Comparison of ENCODE assay signal across 8 cellular contexts in the genomic region with DNA sequence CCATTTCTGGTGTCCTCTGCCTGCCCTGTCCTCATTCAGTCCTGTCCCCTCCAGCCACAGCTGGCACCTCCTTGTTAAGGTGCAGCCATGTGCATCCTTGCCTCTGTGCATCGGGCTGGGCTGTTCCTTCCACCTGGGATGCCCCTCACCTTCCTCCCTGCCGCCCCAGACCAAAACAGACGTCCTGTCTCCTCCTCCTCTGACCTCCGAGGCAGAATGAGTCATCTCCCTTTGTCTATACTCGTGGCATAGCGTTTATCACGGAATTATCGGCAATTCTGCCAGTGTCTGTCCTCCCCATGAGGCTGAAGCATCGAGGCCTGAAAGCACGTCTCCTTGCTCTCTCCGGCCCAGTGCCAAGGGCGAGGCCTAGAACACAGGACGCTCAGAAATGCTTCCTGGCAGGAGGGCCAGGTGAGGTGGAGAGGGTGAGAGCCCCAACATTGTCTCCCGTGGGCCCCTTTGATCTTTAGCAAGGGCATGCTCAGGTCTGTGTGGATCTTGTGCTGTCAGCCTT. TPM values are rescaled to one million over a fixed set of nuclear protein-coding genes. Genes with fewer than 3 reads are reported as not detected.
DNase-seq lines count a peak whose midpoint lies in the region; ATAC-seq and TF ChIP-seq lines count a peak whose summit lies in the region.

No MANE protein-coding gene starts in this region.

- peak; percentile 13 for ATAC-seq in left lung
- peak in 1 of 2 donors; percentile 4 for ATAC-seq in upper lobe of left lung (ENCODE audit: low FRiP score in 2 of 2)
- no peak for ATAC-seq in HG02884 (IDR thresholded peaks at IDR 0.05; ENCODE audit: unreplicated experiment)

- peak overlapping the region; percentile 66 for H3K4me3 ChIP-seq in AG04450 (ENCODE audit: low read depth, low read length)
- no peak overlapping the region for H3K4me3 ChIP-seq in left lung
- H3K4me3 ChIP-seq in upper lobe of left lung, result no peak overlapping the region

- no peaks in the 10 kb centered on the region for H3K27me3 ChIP-seq in AG04450 (ENCODE audit: control insufficient read depth, insufficient read depth, low read length)
- H3K27me3 ChIP-seq in left lung, result no peaks in the 10 kb centered on the region
- H3K27me3 ChIP-seq in upper lobe of left lung, result no peaks in the 10 kb centered on the region

- H3K4me1 ChIP-seq in left lung, result peaks cover 44 to 65% of the 10 kb centered on the region in 2 donors
- peaks cover 40 to 67% (median 44%) of the 10 kb centered on the region in 4 donors for H3K4me1 ChIP-seq in upper lobe of left lung

- peak; percentile 68 for DNase-seq in AG04450 (ENCODE audit: low read depth, low spot score)
- peak; percentile 76 for DNase-seq in HT-29 (ENCODE audit: low spot score)
- peak; percentile 59 for DNase-seq in amniotic stem cell (lab: John Stamatoyannopoulos, UW)
- peak; percentile 60 for DNase-seq in left lung
- peak in 1 of 2 donors; percentile 80 for DNase-seq in upper lobe of left lung
- no peak for DNase-seq in NCI-H1092 treated with DMSO at 0.1 percent for 48 hours (lab: John Stamatoyannopoulos, UW)
- DNase-seq in stimulated activated CD4-positive, alpha-beta T cell treated with anti-CD3 and anti-CD28 coated beads, Interleukin-2, amount 100 ng/mL, for 24 hours, result no peak

- TF ChIP-seq POLR2A in upper lobe of left lung (IDR thresholded peaks at IDR 0.05), result no peak

- TF ChIP-seq EP300 in upper lobe of left lung (IDR thresholded peaks at IDR 0.05), result no peak

- CTCF ChIA-PET in AG04450 (lab: Charles Lee), result interaction anchor here (0.7 kb wide), 1 partner anchor 117 kb away, joined by 3 read pairs; no protein-coding TSS in a partner anchor

- POLR2A ChIA-PET in AG04450 (lab: Yijun Ruan, JAX), result no interaction called here

- peak overlapping the region; percentile 98 for H3K27ac ChIP-seq in AG04450 (ENCODE audit: low read depth, low read length)
- peak overlapping the region; percentile 66 to 96 for H3K27ac ChIP-seq in left lung
- peak overlapping the region; percentile 75 to 94 (median 87) for H3K27ac ChIP-seq in upper lobe of left lung

- intact Hi-C loops in left lung (cut with DNase I), result loop anchor here in 1 of 2 donors (5.0 to 10.0 kb wide), 2 partner anchors 91 to 179 kb away; no protein-coding TSS in a partner anchor

- TF ChIP-seq CTCF in AG04450 (IDR thresholded peaks at IDR 0.05; ENCODE audit: low read depth, low read length) (no peak), left lung (IDR thresholded peaks at IDR 0.05) (no peak), upper lobe of left lung (IDR thresholded peaks at IDR 0.05) (no peak)

- H3K36me3 ChIP-seq in left lung, result no peaks in the 10 kb centered on the region
- H3K36me3 ChIP-seq in upper lobe of left lung, result no peaks in the 10 kb centered on the region

- 19 to 27% methylated on average over 10 to 14 of the region's 14 CpGs for WGBS in upper lobe of left lung, 2 donors

- H3K9me3 ChIP-seq in AG04450 (ENCODE audit: control insufficient read depth, insufficient read depth, low read length) (no peaks in the 10 kb centered on the region), left lung (no peaks in the 10 kb centered on the region), upper lobe of left lung (no peaks in the 10 kb centered on the region)

RNA-seq across cellular contexts. Expression of a gene that starts 4.6 kb away (rescaled TPM):
- polyA plus RNA-seq in AG04450 (2011; rRNA removed), result 2.1 and 3.2 TPM in 2 replicates
- 4.2 and 5.4 TPM in 2 replicates for polyA minus RNA-seq in AG04450 (2011; rRNA and poly(A)+ RNA removed)
- total RNA-seq in HT-29 (2014; rRNA removed; shearing (Covaris generic)), result 35.4 and 37.8 TPM in 2 replicates
- total RNA-seq in left lung (10 to 100 TPM; 31.5 to 31.7 TPM), upper lobe of left lung (10 to 100 TPM; 33.8 to 76.6 (median 41.2) TPM)

Comparison
In these comparisons a context has a peak if more than half of its experiments do, and no peak if none do; other contexts are left out.
1. DNase-seq: peak in AG04450 (single experiment), HT-29 (single experiment), amniotic stem cell (single experiment) and left lung (2 of 2); none in NCI-H1092 treated with DMSO at 0.1 percent for 48 hours (single experiment) and stimulated activated CD4-positive, alpha-beta T cell treated with anti-CD3 and anti-CD28 coated beads, Interleukin-2, amount 100 ng/mL, for 24 hours (0 of 2).
2. Peak in every context shown above with its lines, with median percentiles within 50 percentile points of each other: H3K27ac ChIP-seq.